15 cellular contexts compared by ENCODE assay signal in the genomic region with DNA sequence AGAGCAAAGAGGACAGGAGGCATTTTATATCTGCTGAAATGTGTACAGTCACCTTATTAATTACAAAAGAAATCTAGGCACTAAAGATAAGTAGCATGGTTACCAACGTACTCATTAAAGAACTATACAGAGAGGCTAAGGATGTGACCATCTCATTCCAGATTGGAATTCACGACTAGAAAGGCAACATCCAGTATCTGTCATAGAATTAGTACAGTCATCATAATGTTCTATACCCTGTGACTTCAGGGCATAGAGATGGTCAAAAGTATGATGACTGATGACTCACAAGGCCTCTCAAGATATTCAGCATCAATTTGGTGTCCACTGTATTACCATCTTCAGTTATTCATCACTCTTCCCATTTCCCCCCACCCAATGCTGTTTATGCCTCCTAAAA.
DNase-seq lines count a peak whose midpoint lies in the region; ATAC-seq and TF ChIP-seq lines count a peak whose summit lies in the region.
"Had no signal": no experiment of that assay in that cellular context is flagged by ENCODE, and none has a peak within 500 bp of the region (broad histone marks: within the 10 kb centered on the region; RNA-seq: fewer than 3 reads in every experiment).

No MANE protein-coding gene starts in this region.

- no peak for ATAC-seq in activated CD8-positive, alpha-beta T cell treated with anti-CD3 and anti-CD28 coated beads for 36 hours
- no peak for ATAC-seq in activated CD8-positive, alpha-beta T cell treated with anti-CD3 and anti-CD28 coated beads, Interleukin-2, amount 10 ng/mL, durations not matched to agents 7 days and 5 days
- ATAC-seq in activated T-helper 17 cell treated with anti-CD3 and anti-CD28 coated beads, Interleukin-2, amount 50 U/mL, for 72 hours (replicated peaks) = peak; percentile 59
- ATAC-seq: naive thymus-derived CD8-positive, alpha-beta T cell had no signal

- H3K4me3 ChIP-seq in GM23248 = no peak overlapping the region
- H3K4me3 ChIP-seq: coronary artery, SJSA1 had no signal

- H3K79me2 ChIP-seq in GM23248 (ENCODE audit: insufficient read depth) = no peaks in the 10 kb centered on the region

- POLR2A ChIA-PET in activated CD8-positive, alpha-beta T cell treated with anti-CD3 and anti-CD28 coated beads for 36 hours (lab: Charles Lee) = no interaction called here
- POLR2A ChIA-PET in activated CD8-positive, alpha-beta T cell treated with anti-CD3 and anti-CD28 coated beads, Interleukin-2, amount 10 ng/mL, durations not matched to agents 7 days and 5 days (lab: Charles Lee) = interaction anchor here (1.3 kb wide), 1 partner anchor 413 kb away, joined by 5 read pairs; the partner anchor contains the start of gene BTG1

- no peaks in the 10 kb centered on the region for H3K36me3 ChIP-seq in GM23248 (ENCODE audit: low read depth)
- H3K36me3 ChIP-seq: SJSA1 had no signal

- no peaks in the 10 kb centered on the region for H3K27me3 ChIP-seq in GM23248 (replicated peaks; ENCODE audit: insufficient read depth)
- H3K27me3 ChIP-seq: SJSA1 had no signal

- H3K9me3 Mint-ChIP-seq in activated CD8-positive, alpha-beta T cell treated with anti-CD3 and anti-CD28 coated beads for 36 hours = peaks cover 6% of the 10 kb centered on the region
- peaks cover 12% of the 10 kb centered on the region for H3K9me3 Mint-ChIP-seq in activated CD8-positive, alpha-beta T cell treated with anti-CD3 and anti-CD28 coated beads, Interleukin-2, amount 10 ng/mL, durations not matched to agents 7 days and 5 days (ENCODE audit: insufficient read depth)
- peaks cover 10% of the 10 kb centered on the region for H3K9me3 Mint-ChIP-seq in activated T-helper 17 cell treated with anti-CD3 and anti-CD28 coated beads, Interleukin-2, amount 50 U/mL, for 72 hours
- H3K9me3 Mint-ChIP-seq in mesothelial cell of epicardium = peaks cover 6% of the 10 kb centered on the region

- no peak overlapping the region for H2AFZ ChIP-seq in GM23248

- WGBS in GM23248 (ENCODE audit: low coverage in 1 of 2, low lambda C conversion rate in 2 of 2, missing lambda C conversion rate in 2 of 2), 2 experiments = 12 to 19% methylated on average over 2 of the region's 2 CpGs

- H3K36me3 Mint-ChIP-seq in activated CD8-positive, alpha-beta T cell treated with anti-CD3 and anti-CD28 coated beads for 36 hours (ENCODE audit: low read depth) = peaks cover 18% of the 10 kb centered on the region
- peaks cover 28% of the 10 kb centered on the region for H3K36me3 Mint-ChIP-seq in activated CD8-positive, alpha-beta T cell treated with anti-CD3 and anti-CD28 coated beads, Interleukin-2, amount 10 ng/mL, durations not matched to agents 7 days and 5 days (ENCODE audit: low read depth)
- H3K36me3 Mint-ChIP-seq in activated T-helper 17 cell treated with anti-CD3 and anti-CD28 coated beads, Interleukin-2, amount 50 U/mL, for 72 hours (ENCODE audit: low read depth) = peaks cover 62% of the 10 kb centered on the region
- H3K36me3 Mint-ChIP-seq in mesothelial cell of epicardium = no peaks in the 10 kb centered on the region

- peak overlapping the region; percentile 25 for H3K4me3 Mint-ChIP-seq in activated CD8-positive, alpha-beta T cell treated with anti-CD3 and anti-CD28 coated beads for 36 hours
- no peak overlapping the region for H3K4me3 Mint-ChIP-seq in activated CD8-positive, alpha-beta T cell treated with anti-CD3 and anti-CD28 coated beads, Interleukin-2, amount 10 ng/mL, durations not matched to agents 7 days and 5 days
- no peak overlapping the region for H3K4me3 Mint-ChIP-seq in activated T-helper 17 cell treated with anti-CD3 and anti-CD28 coated beads, Interleukin-2, amount 50 U/mL, for 72 hours
- no peak overlapping the region for H3K4me3 Mint-ChIP-seq in mesothelial cell of epicardium
- H3K4me3 Mint-ChIP-seq: activated naive CD8-positive, alpha-beta T cell treated with anti-CD3 and anti-CD28 coated beads, Interleukin-2, amount 10 ng/mL, durations not matched to agents 7 days and 5 days; naive thymus-derived CD8-positive, alpha-beta T cell had no signal

- no peaks in the 10 kb centered on the region; the same call in 1 of the 2 replicates for H3F3A ChIP-seq in GM23248 (ENCODE audit: insufficient read depth)

- peaks cover 26% of the 10 kb centered on the region for H3K4me1 ChIP-seq in GM23248 (ENCODE audit: insufficient read depth)

- DNase-seq in activated CD8-positive, alpha-beta T cell treated with anti-CD3 and anti-CD28 coated beads for 36 hours = no peak
- DNase-seq in activated CD8-positive, alpha-beta T cell treated with anti-CD3 and anti-CD28 coated beads, Interleukin-2, amount 10 ng/mL, durations not matched to agents 7 days and 5 days = no peak
- DNase-seq in GM23248 (peak; percentile 73), mesothelial cell of epicardium (ENCODE audit: low spot score in 2 of 2, unreplicated experiment in 2 of 2) (no peak), NCI-H1694 treated with DMSO at 0.1 percent for 48 hours (lab: John Stamatoyannopoulos, UW) (no peak), NCI-H1105 (lab: John Stamatoyannopoulos, UW) (no peak), inferior parietal cortex (ENCODE audit: extremely low spot score) (no peak)
- DNase-seq: ACHN; activated naive CD8-positive, alpha-beta T cell treated with anti-CD3 and anti-CD28 coated beads, Interleukin-2, amount 10 ng/mL, durations not matched to agents 7 days and 5 days; kidney; naive thymus-derived CD8-positive, alpha-beta T cell; NCI-H748 treated with DMSO at 0.1 percent for 48 hours had no signal

- no peak for TF ChIP-seq CTCF in activated CD8-positive, alpha-beta T cell treated with anti-CD3 and anti-CD28 coated beads for 36 hours (IDR thresholded peaks at IDR 0.05)
- TF ChIP-seq CTCF in mesothelial cell of epicardium (IDR thresholded peaks at IDR 0.05; ENCODE audit: unreplicated experiment) = no peak

- peak overlapping the region; percentile 62 for H3K27ac Mint-ChIP-seq in activated CD8-positive, alpha-beta T cell treated with anti-CD3 and anti-CD28 coated beads for 36 hours
- H3K27ac Mint-ChIP-seq in activated CD8-positive, alpha-beta T cell treated with anti-CD3 and anti-CD28 coated beads, Interleukin-2, amount 10 ng/mL, durations not matched to agents 7 days and 5 days = no peak overlapping the region
- H3K27ac Mint-ChIP-seq in activated T-helper 17 cell treated with anti-CD3 and anti-CD28 coated beads, Interleukin-2, amount 50 U/mL, for 72 hours = no peak overlapping the region
- H3K27ac Mint-ChIP-seq in mesothelial cell of epicardium = peak overlapping the region; percentile 79
- H3K27ac Mint-ChIP-seq: activated naive CD8-positive, alpha-beta T cell treated with anti-CD3 and anti-CD28 coated beads, Interleukin-2, amount 10 ng/mL, durations not matched to agents 7 days and 5 days had no signal

- H3K4me2 ChIP-seq in GM23248 (ENCODE audit: unreplicated experiment) = no peak overlapping the region

- CTCF ChIA-PET in activated CD8-positive, alpha-beta T cell treated with anti-CD3 and anti-CD28 coated beads for 36 hours (lab: Charles Lee) = no interaction called here
- CTCF ChIA-PET in activated CD8-positive, alpha-beta T cell treated with anti-CD3 and anti-CD28 coated beads, Interleukin-2, amount 10 ng/mL, durations not matched to agents 7 days and 5 days (lab: Charles Lee) = interaction anchor here (1.0 to 2.0 kb wide), 2 partner anchors 55 to 56 kb away, joined by 3 to 8 read pairs; no protein-coding TSS in a partner anchor

- no peaks in the 10 kb centered on the region for H4K20me1 ChIP-seq in GM23248 (ENCODE audit: insufficient read depth)

- H3K9ac ChIP-seq in GM23248 = no peak overlapping the region

- H3K27me3 Mint-ChIP-seq in activated CD8-positive, alpha-beta T cell treated with anti-CD3 and anti-CD28 coated beads for 36 hours = no peaks in the 10 kb centered on the region
- H3K27me3 Mint-ChIP-seq in activated CD8-positive, alpha-beta T cell treated with anti-CD3 and anti-CD28 coated beads, Interleukin-2, amount 10 ng/mL, durations not matched to agents 7 days and 5 days (ENCODE audit: low read depth) = no peaks in the 10 kb centered on the region
- no peaks in the 10 kb centered on the region for H3K27me3 Mint-ChIP-seq in activated T-helper 17 cell treated with anti-CD3 and anti-CD28 coated beads, Interleukin-2, amount 50 U/mL, for 72 hours
- H3K27me3 Mint-ChIP-seq in mesothelial cell of epicardium (ENCODE audit: low read depth) = no peaks in the 10 kb centered on the region
- H3K27me3 Mint-ChIP-seq: activated naive CD8-positive, alpha-beta T cell treated with anti-CD3 and anti-CD28 coated beads, Interleukin-2, amount 10 ng/mL, durations not matched to agents 7 days and 5 days; naive thymus-derived CD8-positive, alpha-beta T cell had no signal

- H3K9me3 ChIP-seq in GM23248 (ENCODE audit: low read depth) = no peaks in the 10 kb centered on the region
- H3K9me3 ChIP-seq: SJSA1 had no signal

- in situ Hi-C loops in GM23248 (cut with MboI) = loop anchor here (25.0 kb wide), 1 partner anchor 747 kb away; no protein-coding TSS in a partner anchor

- no peaks in the 10 kb centered on the region for H3K9me2 ChIP-seq in GM23248 (ENCODE audit: insufficient read depth)

- intact Hi-C loops in activated CD8-positive, alpha-beta T cell treated with anti-CD3 and anti-CD28 coated beads for 36 hours (cut with micrococcal nuclease) = loop anchor here (5.0 kb wide), 1 partner anchor 157 kb away; no protein-coding TSS in a partner anchor

- peak overlapping the region; percentile 12; the same call in 1 of the 2 replicates for H3K27ac ChIP-seq in GM23248
- H3K27ac ChIP-seq: coronary artery, SJSA1 had no signal

- H3K4me1 Mint-ChIP-seq in activated CD8-positive, alpha-beta T cell treated with anti-CD3 and anti-CD28 coated beads for 36 hours (ENCODE audit: low read depth) = peaks cover 59% of the 10 kb centered on the region
- peaks cover 40% of the 10 kb centered on the region for H3K4me1 Mint-ChIP-seq in activated CD8-positive, alpha-beta T cell treated with anti-CD3 and anti-CD28 coated beads, Interleukin-2, amount 10 ng/mL, durations not matched to agents 7 days and 5 days (ENCODE audit: low read depth)
- H3K4me1 Mint-ChIP-seq in activated T-helper 17 cell treated with anti-CD3 and anti-CD28 coated beads, Interleukin-2, amount 50 U/mL, for 72 hours = peaks cover 31% of the 10 kb centered on the region
- H3K4me1 Mint-ChIP-seq in mesothelial cell of epicardium = peaks cover 37% of the 10 kb centered on the region

Comparison
In these comparisons a context has a peak if more than half of its experiments do, and no peak if none do; other contexts are left out.
1. H3K27ac Mint-ChIP-seq: peak in activated CD8-positive, alpha-beta T cell treated with anti-CD3 and anti-CD28 coated beads for 36 hours (single experiment) and mesothelial cell of epicardium (single experiment); none in activated CD8-positive, alpha-beta T cell treated with anti-CD3 and anti-CD28 coated beads, Interleukin-2, amount 10 ng/mL, durations not matched to agents 7 days and 5 days (single experiment) and activated T-helper 17 cell treated with anti-CD3 and anti-CD28 coated beads, Interleukin-2, amount 50 U/mL, for 72 hours (single experiment).